16 cellular contexts compared by ENCODE assay signal in genomic region chr20:10132391-10132790, GRCh38.
DNase-seq lines count a peak whose midpoint lies in the region; ATAC-seq, FAIRE-seq and TF ChIP-seq lines count a peak whose summit lies in the region.
"Had no signal": no experiment of that assay in that cellular context is flagged by ENCODE, and none has a peak within 500 bp of the region (broad histone marks: within the 10 kb centered on the region; RNA-seq: fewer than 3 reads in every experiment).

No MANE protein-coding gene starts in this region.

- H3F3A ChIP-seq in PC-9 (ENCODE audit: insufficient read depth, low read depth): no peaks in the 10 kb centered on the region

- H3K27me3 ChIP-seq in PC-9 (ENCODE audit: insufficient read depth, low read depth): peaks cover 10% of the 10 kb centered on the region; the same call in 1 of the 2 replicates
- no peaks in the 10 kb centered on the region for H3K27me3 ChIP-seq in body of pancreas
- H3K27me3 ChIP-seq: BLaER1, MG63 had no signal

- H3K27ac ChIP-seq in A549 (peak overlapping the region; percentile 69 to 83), PC-9 (no peak overlapping the region), body of pancreas (no peak overlapping the region)
- H3K27ac ChIP-seq: BLaER1, SJSA1 had no signal

- no TSS peak for BruUV-seq in PC-9 (replicated peaks; lab: Mats Ljungman, UMichigan)

- TF ChIP-seq CTCF in A549 (IDR thresholded peaks at IDR 0.05) (no peak), PC-9 (conservative IDR thresholded peaks at IDR 0.05) (no peak), body of pancreas (IDR thresholded peaks at IDR 0.05) (no peak)

- intact Hi-C loops in PC-9 (cut with micrococcal nuclease; ENCODE audit: unreplicated experiment): no loop called here
- intact Hi-C loops in body of pancreas (cut with DNase I): no loop called here

- peak overlapping the region; percentile 44 for H3K4me2 ChIP-seq in A549
- H3K4me2 ChIP-seq in PC-9: peak overlapping the region; percentile 13; the same call in 1 of the 2 replicates
- H3K4me2 ChIP-seq: BLaER1 had no signal

- no peaks in the 10 kb centered on the region for H4K20me1 ChIP-seq in PC-9 (ENCODE audit: insufficient read depth)
- H4K20me1 ChIP-seq: BLaER1 had no signal

- no peak overlapping the region for H3K4me3 ChIP-seq in A549
- H3K4me3 ChIP-seq in PC-9: no peak overlapping the region
- H3K4me3 ChIP-seq in body of pancreas: no peak overlapping the region
- H3K4me3 ChIP-seq: BLaER1, MG63, SJSA1 had no signal

- no peak for FAIRE-seq in A549 (lab: Jason Lieb, UNC)
- FAIRE-seq: G401.6, RCC 7860 had no signal

- no peaks in the 10 kb centered on the region for H3K36me3 ChIP-seq in PC-9 (ENCODE audit: low read depth)
- no peaks in the 10 kb centered on the region for H3K36me3 ChIP-seq in body of pancreas (replicated peaks in 1 of 2; ENCODE audit: insufficient read depth in 1 of 2, low read depth in 2 of 2)
- H3K36me3 ChIP-seq: BLaER1, MG63, SJSA1 had no signal

- TF ChIP-seq EP300 in A549 (IDR thresholded peaks at IDR 0.05): no peak

- H3K9me2 ChIP-seq in PC-9 (ENCODE audit: insufficient read depth): no peaks in the 10 kb centered on the region

- 71% methylated on average over 7 of the region's 7 CpGs for WGBS in A549 (ENCODE audit: missing lambda C conversion rate)
- 83 to 91% methylated on average over 6 to 7 of the region's 7 CpGs for WGBS in body of pancreas, 2 donors

- CTCF ChIA-PET in A549 (lab: Yijun Ruan, JAX) (no interaction called here), PC-9 (lab: Charles Lee) (no interaction called here)

- TF ChIP-seq POLR2A in A549 (IDR thresholded peaks at IDR 0.05; ENCODE audit: low read length) (no peak), body of pancreas (IDR thresholded peaks at IDR 0.05) (no peak)

- DNase-seq in A549 (ENCODE audit: low read depth in 1 of 2, low spot score in 1 of 2) (no peak), PC-9 (no peak), cerebellar cortex (ENCODE audit: low spot score) (peak; percentile 26), left kidney (ENCODE audit: low read depth, low spot score) (peak; percentile 55), mesenteric fat pad (ENCODE audit: low spot score) (no peak), NCI-H128 (lab: John Stamatoyannopoulos, UW; ENCODE audit: unreplicated experiment) (no peak), body of pancreas (no peak)
- DNase-seq: CD4-positive, CD25-positive, alpha-beta regulatory T cell; KG1; OCI-M1 had no signal

- H3K4me1 ChIP-seq in A549 (peaks cover 24% of the 10 kb centered on the region), PC-9 (replicated peaks; ENCODE audit: insufficient read depth) (no peaks in the 10 kb centered on the region; the same call in 1 of the 2 replicates), body of pancreas (peaks cover 10% of the 10 kb centered on the region)
- H3K4me1 ChIP-seq: BLaER1, SJSA1 had no signal

- no peak overlapping the region for H2AFZ ChIP-seq in PC-9

- TF ChIP-seq RAD21 in A549 (conservative IDR thresholded peaks at IDR 0.05 in 1 of 2, IDR thresholded peaks at IDR 0.05 in 1 of 2): no peak

- H3K9me3 ChIP-seq in A549: no peaks in the 10 kb centered on the region; the same call in 2 of the 3 replicates
- H3K9me3 ChIP-seq in PC-9 (ENCODE audit: insufficient read depth, low read depth): no peaks in the 10 kb centered on the region
- H3K9me3 ChIP-seq in body of pancreas: no peaks in the 10 kb centered on the region
- H3K9me3 ChIP-seq: BLaER1, MG63, SJSA1 had no signal

- POLR2A ChIA-PET in A549 (lab: Yijun Ruan, JAX): no interaction called here
- POLR2A ChIA-PET in PC-9 (lab: Charles Lee; ENCODE audit: unreplicated experiment): no interaction called here

- ATAC-seq in A549 (peak; percentile 37 to 49; a peak in 4 of 6 replicates), body of pancreas (no peak), GM18909 (IDR thresholded peaks at IDR 0.05; ENCODE audit: poor library complexity, unreplicated experiment) (no peak)

- no peaks in the 10 kb centered on the region for H3K79me2 ChIP-seq in PC-9 (ENCODE audit: low read depth)

TF ChIP-seq in A549, 52 proteins besides CTCF, POLR2A, EP300 and RAD21:
- TF ChIP-seq TFCP2L1 (CRISPR knock-in tag; IDR thresholded peaks at IDR 0.05) (no peak), CBX8 (IDR thresholded peaks at IDR 0.05) (no peak), CEBPB (IDR thresholded peaks at IDR 0.05) (no peak), TP53 (CRISPR knock-in tag; IDR thresholded peaks at IDR 0.05) (no peak)

Comparison
In these comparisons a context has a peak if more than half of its experiments do, and no peak if none do; other contexts are left out.
1. ATAC-seq: peak in A549 (2 of 2); none in body of pancreas (single experiment) and GM18909 (single experiment).
2. DNase-seq: peak in cerebellar cortex (single experiment) and left kidney (single experiment); none in A549 (0 of 2), PC-9 (0 of 2), mesenteric fat pad (single experiment), NCI-H128 (single experiment) and body of pancreas (0 of 4).
3. H3K27ac ChIP-seq: peak in A549 (2 of 2); none in PC-9 (single experiment) and body of pancreas (0 of 4).